In genomic region chr9:114122152-114122615, GRCh38 we compare ENCODE assay signal across 23 cellular contexts. TPM values are rescaled to one million over a fixed set of nuclear protein-coding genes. Genes with fewer than 3 reads are reported as not detected.
DNase-seq lines count a peak whose midpoint lies in the region; ATAC-seq and TF ChIP-seq lines count a peak whose summit lies in the region.
"Had no signal": no experiment of that assay in that cellular context is flagged by ENCODE, and none has a peak within 500 bp of the region (broad histone marks: within the 10 kb centered on the region; RNA-seq: fewer than 3 reads in every experiment).

No MANE protein-coding gene starts in this region.

- no peak overlapping the region for H2BK15ac ChIP-seq in neuronal stem cell (ENCODE audit: low read length)

- no peaks in the 10 kb centered on the region for H3K36me3 Mint-ChIP-seq in T-helper 17 cell (ENCODE audit: low read depth)

- peaks cover 19% of the 10 kb centered on the region for H3K27me3 Mint-ChIP-seq in T-helper 17 cell

- no peak overlapping the region for H4K91ac ChIP-seq in neuronal stem cell (ENCODE audit: low read depth, low read length, poor library complexity)

- no peak overlapping the region for H3K4ac ChIP-seq in neuronal stem cell (ENCODE audit: low read length)

- TF ChIP-seq CTCF in WERI-Rb-1 (IDR thresholded peaks at IDR 0.05; ENCODE audit: low read depth, low read length): no peak
- TF ChIP-seq CTCF in upper lobe of right lung (IDR thresholded peaks at IDR 0.05): no peak

- no peak overlapping the region for H2BK5ac ChIP-seq in neuronal stem cell (ENCODE audit: low read length)

- no peak overlapping the region for H2AK5ac ChIP-seq in neuronal stem cell (ENCODE audit: low read depth, low read length)

- no peak overlapping the region for H2BK12ac ChIP-seq in neuronal stem cell (ENCODE audit: low read length)

- H3K9me3 ChIP-seq in MG63 (no peaks in the 10 kb centered on the region), WERI-Rb-1 (ENCODE audit: severe bottlenecking) (peaks cover 2% of the 10 kb centered on the region), neuronal stem cell (replicated peaks in 1 of 2; ENCODE audit: control insufficient read depth in 2 of 2, insufficient read depth in 1 of 2, low read depth in 1 of 2, low read length in 2 of 2) (peaks cover 0 to 1% of the 10 kb centered on the region in 2 donors), upper lobe of right lung (no peaks in the 10 kb centered on the region), T-helper 17 cell (ENCODE audit: control insufficient read depth, low read length, poor library complexity, severe bottlenecking) (no peaks in the 10 kb centered on the region)
- H3K9me3 ChIP-seq: SK-N-SH had no signal

- H2BK120ac ChIP-seq in neuronal stem cell (ENCODE audit: low read depth, low read length): no peak overlapping the region

- H3K79me1 ChIP-seq in neuronal stem cell (ENCODE audit: low read depth, low read length): no peaks in the 10 kb centered on the region

- WGBS in neuronal stem cell (ENCODE audit: extremely low coverage in 2 of 2, insufficient read length in 2 of 2, insufficient replicate concordance in 1 of 2), 2 donors: no CpG with 5 or more reads among the region's 5 CpGs

- DNase-seq in MG63: peak; percentile 29
- DNase-seq in WERI-Rb-1: no peak
- DNase-seq in neuronal stem cell (ENCODE audit: low spot score): no peak
- DNase-seq in upper lobe of right lung: peak; percentile 26
- no peak for DNase-seq in NCI-H524 treated with DMSO at 0.1 percent for 48 hours (lab: John Stamatoyannopoulos, UW)
- DNase-seq in T-helper 17 cell: no peak
- no peak for DNase-seq in stimulated activated CD4-positive, alpha-beta T cell treated with anti-CD3 and anti-CD28 coated beads, Interleukin-2, amount 100 ng/mL, for 24 hours
- DNase-seq: AML-193; CD4-positive, alpha-beta T cell; Karpas-422; MV-4-11; NCI-H1105 treated with DMSO at 0.1 percent for 48 hours; NCI-H146; NCI-H1930; NCI-H2107; NCI-H774; SK-N-SH had no signal

- no peak overlapping the region for H3K4me2 ChIP-seq in neuronal stem cell (ENCODE audit: insufficient read depth, low read length, poor library complexity, severe bottlenecking)
- H3K4me2 ChIP-seq: A549; BLaER1 treated with 17β-estradiol and CSF1 and Interleukin-3, amounts not matched to agents 10 nM and 100 nM; SK-N-SH had no signal

- H3K27ac ChIP-seq in WERI-Rb-1 (peak overlapping the region; percentile 74), neuronal stem cell (replicated peaks; ENCODE audit: low read length) (no peak overlapping the region), upper lobe of right lung (no peak overlapping the region)
- H3K27ac ChIP-seq: A549; BLaER1 treated with 17β-estradiol and CSF1 and Interleukin-3, amounts not matched to agents 10 nM and 100 nM; HL-60 had no signal

- no peak overlapping the region for H3K14ac ChIP-seq in neuronal stem cell (ENCODE audit: low read length)

- no peaks in the 10 kb centered on the region for H3K4me1 Mint-ChIP-seq in T-helper 17 cell

- no peak for ATAC-seq in upper lobe of right lung
- no peak for ATAC-seq in T-helper 17 cell
- ATAC-seq: A549, GM12878, HCT116 had no signal

- H3K4me1 ChIP-seq in neuronal stem cell (ENCODE audit: control insufficient read depth in 2 of 2, insufficient read depth in 1 of 2, low read depth in 1 of 2, low read length in 2 of 2) (peaks cover 10 to 11% of the 10 kb centered on the region in 2 donors), upper lobe of right lung (peaks cover 6% of the 10 kb centered on the region)

- H3K4me3 ChIP-seq in MG63 (no peak overlapping the region), WERI-Rb-1 (ENCODE audit: low read depth, low read length) (no peak overlapping the region), neuronal stem cell (ENCODE audit: low read length in 2 of 2) (no peak overlapping the region), upper lobe of right lung (no peak overlapping the region)
- H3K4me3 ChIP-seq: A549; BLaER1 treated with 17β-estradiol and CSF1 and Interleukin-3, amounts not matched to agents 10 nM and 100 nM; GM12878 had no signal

- no peak overlapping the region for H3K23ac ChIP-seq in neuronal stem cell (ENCODE audit: low read depth, low read length, poor library complexity)

- H3K36me3 ChIP-seq in MG63: no peaks in the 10 kb centered on the region
- H3K36me3 ChIP-seq in WERI-Rb-1: no peaks in the 10 kb centered on the region
- no peaks in the 10 kb centered on the region for H3K36me3 ChIP-seq in neuronal stem cell (replicated peaks in 1 of 2; ENCODE audit: control insufficient read depth in 2 of 2, insufficient read depth in 2 of 2, low read length in 2 of 2)
- H3K36me3 ChIP-seq in upper lobe of right lung: no peaks in the 10 kb centered on the region
- H3K36me3 ChIP-seq: BLaER1 treated with 17β-estradiol and CSF1 and Interleukin-3, amounts not matched to agents 10 nM and 100 nM had no signal

- no peak overlapping the region for H3K27ac Mint-ChIP-seq in T-helper 17 cell
- H3K27ac Mint-ChIP-seq: CD4-positive, alpha-beta T cell had no signal

- H2AFZ ChIP-seq in neuronal stem cell (ENCODE audit: low read length): no peak overlapping the region

- intact Hi-C loops in upper lobe of right lung (cut with DNase I): no loop called here

- no peak overlapping the region for H4K8ac ChIP-seq in neuronal stem cell (ENCODE audit: low read depth, low read length)

- H3K27me3 ChIP-seq in MG63 (no peaks in the 10 kb centered on the region), WERI-Rb-1 (ENCODE audit: insufficient read depth, low read depth, severe bottlenecking) (no peaks in the 10 kb centered on the region), neuronal stem cell (ENCODE audit: control insufficient read depth in 3 of 3, insufficient read depth in 3 of 3, low read depth in 1 of 3, low read length in 3 of 3) (peaks cover 0 to 34% (median 0%) of the 10 kb centered on the region in 3 experiments), upper lobe of right lung (no peaks in the 10 kb centered on the region)
- H3K27me3 ChIP-seq: BLaER1 treated with 17β-estradiol and CSF1 and Interleukin-3, amounts not matched to agents 10 nM and 100 nM had no signal

- no peak overlapping the region for H3K4me3 Mint-ChIP-seq in T-helper 17 cell
- H3K4me3 Mint-ChIP-seq: CD4-positive, alpha-beta T cell had no signal

- H3K18ac ChIP-seq in neuronal stem cell (ENCODE audit: low read length): peak overlapping the region; percentile 30

- no peak overlapping the region for H3K9ac ChIP-seq in neuronal stem cell (ENCODE audit: low read depth, low read length, poor library complexity)
- H3K9ac ChIP-seq: BLaER1 treated with 17β-estradiol and CSF1 and Interleukin-3, amounts not matched to agents 10 nM and 100 nM; SK-N-SH had no signal

RNA-seq across cellular contexts. Expression of gene KIF12, which starts 23.1 kb away (rescaled TPM):
- total RNA-seq in MG63 (2014; rRNA removed; shearing (Covaris generic); ENCODE audit: low replicate concordance): not detected in 2 replicates
- polyA plus RNA-seq in neuronal stem cell (2013, experiment 1 of 2): 0.18 TPM
- 0.22 TPM for polyA plus RNA-seq in neuronal stem cell (2013, experiment 2 of 2)
- 6.2 TPM for total RNA-seq in upper lobe of right lung
- total RNA-seq in T-helper 17 cell: not detected
- total RNA-seq: CD4-positive, alpha-beta T cell; GM12878; H4 had no signal
- polyA plus RNA-seq: GM12878 had no signal

RNA-seq across cellular contexts. Expression of gene COL27A1, which starts 33.2 kb away (rescaled TPM):
- 1.1 and 1.3 TPM in 2 replicates for total RNA-seq in MG63 (2014; rRNA removed; shearing (Covaris generic); ENCODE audit: low replicate concordance)
- 11.1 TPM for polyA plus RNA-seq in neuronal stem cell (2013, experiment 1 of 2)
- polyA plus RNA-seq in neuronal stem cell (2013, experiment 2 of 2): 11.1 TPM
- total RNA-seq in upper lobe of right lung (13.7 TPM), T-helper 17 cell (1 to 10 TPM; 1.2 to 1.3 TPM)
- polyA plus RNA-seq: GM12878 had no signal

RNA-seq across cellular contexts. Expression of gene AMBP, which starts 44.1 kb away (rescaled TPM):
- 0.26 TPM in 1 of 2 replicates, not detected in the other for total RNA-seq in MG63 (2014; rRNA removed; shearing (Covaris generic); ENCODE audit: low replicate concordance)
- polyA plus RNA-seq in neuronal stem cell (2013, experiment 1 of 2): 0.06 TPM
- polyA plus RNA-seq in neuronal stem cell (2013, experiment 2 of 2): 0.11 TPM
- total RNA-seq in upper lobe of right lung (0.67 TPM), T-helper 17 cell (not detected)
- total RNA-seq: CD4-positive, alpha-beta T cell had no signal

Comparison
In these comparisons a context has a peak if more than half of its experiments do, and no peak if none do; other contexts are left out.
1. DNase-seq: peak in MG63 (single experiment) and upper lobe of right lung (single experiment); none in WERI-Rb-1 (single experiment), neuronal stem cell (single experiment), NCI-H524 treated with DMSO at 0.1 percent for 48 hours (single experiment), T-helper 17 cell (0 of 3) and stimulated activated CD4-positive, alpha-beta T cell treated with anti-CD3 and anti-CD28 coated beads, Interleukin-2, amount 100 ng/mL, for 24 hours (0 of 2).